23 cellular contexts compared by ENCODE assay signal in the genomic region with DNA sequence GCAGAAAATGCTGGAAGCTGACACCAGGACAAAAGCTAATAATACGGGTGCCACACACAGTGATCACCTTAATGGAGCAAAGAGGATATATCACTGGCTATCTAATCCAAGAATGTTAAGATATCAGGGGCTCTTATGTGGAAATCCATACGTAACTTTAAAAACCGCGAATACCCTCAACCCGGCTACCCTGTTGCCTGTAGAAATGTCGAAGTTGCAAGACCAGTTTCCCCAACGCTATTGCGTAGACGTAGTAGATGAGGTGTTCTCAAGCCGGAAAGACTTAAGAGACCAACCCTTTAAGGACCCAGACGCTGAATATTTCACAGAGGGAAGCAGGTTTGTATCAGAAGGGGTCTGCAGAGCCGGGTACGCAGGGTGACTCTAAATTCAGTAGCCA. TPM values are rescaled to one million over a fixed set of nuclear protein-coding genes. Genes with fewer than 3 reads are reported as not detected.
DNase-seq lines count a peak whose midpoint lies in the region; ATAC-seq and TF ChIP-seq lines count a peak whose summit lies in the region.
"Had no signal": no experiment of that assay in that cellular context is flagged by ENCODE, and none has a peak within 500 bp of the region (broad histone marks: within the 10 kb centered on the region; RNA-seq: fewer than 3 reads in every experiment).

No MANE protein-coding gene starts in this region.

- POLR2A ChIA-PET in PC-9 (lab: Charles Lee; ENCODE audit: unreplicated experiment): no interaction called here

- H3K27ac Mint-ChIP-seq in Calu3 (ENCODE audit: unreplicated experiment) (peak overlapping the region; percentile 98), neural progenitor cell (no peak overlapping the region), immature natural killer cell (no peak overlapping the region)

- H3K9me3 ChIP-seq in PC-9 (ENCODE audit: insufficient read depth, low read depth) (peaks cover 30% of the 10 kb centered on the region), neural progenitor cell (ENCODE audit: low read depth) (peaks cover 8% of the 10 kb centered on the region)

- H3K27ac ChIP-seq in PC-9 (peak overlapping the region; percentile 38), foreskin keratinocyte (peak overlapping the region; percentile 56), neural progenitor cell (no peak overlapping the region)
- H3K27ac ChIP-seq: BLaER1 treated with 17β-estradiol and CSF1 and Interleukin-3, amounts not matched to agents 10 nM and 100 nM; Peyer's patch had no signal

- H3K4me2 ChIP-seq in PC-9 (peak overlapping the region; percentile 18), neural progenitor cell (peak overlapping the region; percentile 49)
- H3K4me2 ChIP-seq: BLaER1 treated with 17β-estradiol and CSF1 and Interleukin-3, amounts not matched to agents 10 nM and 100 nM had no signal

- CTCF ChIA-PET in Calu3 (lab: Charles Lee): interaction anchor here (0.9 to 1.3 kb wide), 3 partner anchors 9 to 96 kb away, joined by 3 to 5 read pairs (median 4); no protein-coding TSS in a partner anchor
- CTCF ChIA-PET in PC-9 (lab: Charles Lee): no interaction called here

- H3K9me2 ChIP-seq in PC-9 (ENCODE audit: insufficient read depth): no peaks in the 10 kb centered on the region

- no peaks in the 10 kb centered on the region for H3F3A ChIP-seq in PC-9 (ENCODE audit: insufficient read depth, low read depth)
- H3F3A ChIP-seq in neural progenitor cell (ENCODE audit: low read depth): peaks cover 13% of the 10 kb centered on the region

- H3K9me3 Mint-ChIP-seq in Calu3 (ENCODE audit: low read depth, unreplicated experiment) (no peaks in the 10 kb centered on the region), neural progenitor cell (peaks cover 22% of the 10 kb centered on the region), immature natural killer cell (peaks cover 10 to 43% (median 37%) of the 10 kb centered on the region in 6 donors)

- no peak overlapping the region for H2AFZ ChIP-seq in PC-9
- no peak overlapping the region for H2AFZ ChIP-seq in neural progenitor cell (replicated peaks)

- H3K4me3 ChIP-seq in PC-9: no peak overlapping the region
- H3K4me3 ChIP-seq in neural progenitor cell: no peak overlapping the region
- H3K4me3 ChIP-seq in foreskin fibroblast (ENCODE audit: low read depth in 1 of 2, low read length in 2 of 2): no peak overlapping the region
- H3K4me3 ChIP-seq: BLaER1 treated with 17β-estradiol and CSF1 and Interleukin-3, amounts not matched to agents 10 nM and 100 nM; Peyer's patch had no signal

- peaks cover 68% of the 10 kb centered on the region for H3K4me1 Mint-ChIP-seq in Calu3 (ENCODE audit: low read depth, unreplicated experiment)
- H3K4me1 Mint-ChIP-seq in neural progenitor cell: peaks cover 4% of the 10 kb centered on the region
- H3K4me1 Mint-ChIP-seq in immature natural killer cell: no peaks in the 10 kb centered on the region
- H3K4me1 Mint-ChIP-seq: CD4-positive, alpha-beta memory T cell had no signal

- no peaks in the 10 kb centered on the region for H3K27me3 ChIP-seq in PC-9 (ENCODE audit: insufficient read depth, low read depth)
- no peaks in the 10 kb centered on the region for H3K27me3 ChIP-seq in foreskin keratinocyte
- H3K27me3 ChIP-seq in neural progenitor cell: no peaks in the 10 kb centered on the region
- H3K27me3 ChIP-seq: BLaER1 treated with 17β-estradiol and CSF1 and Interleukin-3, amounts not matched to agents 10 nM and 100 nM; Peyer's patch had no signal

- no peak overlapping the region for H3K9ac ChIP-seq in neural progenitor cell
- H3K9ac ChIP-seq: BLaER1 treated with 17β-estradiol and CSF1 and Interleukin-3, amounts not matched to agents 10 nM and 100 nM had no signal

- H3K4me1 ChIP-seq in PC-9 (replicated peaks; ENCODE audit: insufficient read depth) (peaks cover 18% of the 10 kb centered on the region), foreskin keratinocyte (peaks cover 30% of the 10 kb centered on the region), neural progenitor cell (peaks cover 11% of the 10 kb centered on the region)
- H3K4me1 ChIP-seq: BLaER1 treated with 17β-estradiol and CSF1 and Interleukin-3, amounts not matched to agents 10 nM and 100 nM; Peyer's patch had no signal

- TF ChIP-seq CTCF in Calu3 (IDR thresholded peaks at IDR 0.05; ENCODE audit: unreplicated experiment) (no peak), PC-9 (conservative IDR thresholded peaks at IDR 0.05) (no peak), foreskin keratinocyte (conservative IDR thresholded peaks at IDR 0.05) (no peak), neural progenitor cell (IDR thresholded peaks at IDR 0.05) (no peak), foreskin fibroblast (IDR thresholded peaks at IDR 0.05; ENCODE audit: low read depth, low read length) (no peak)

- no peak for ATAC-seq in foreskin keratinocyte

- DNase-seq in Calu3 (peak; percentile 74), PC-9 (peak in 1 of 2 experiments; percentile 64), foreskin keratinocyte (no peak), neural progenitor cell (ENCODE audit: low spot score) (no peak), DMS53 (lab: John Stamatoyannopoulos, UW) (no peak), foreskin fibroblast (no peak), immature natural killer cell (no peak)
- no peak for DNase-seq in NK-92 treated with Interleukin-12 subunit alpha and Interleukin-12 subunit beta, amount 100 ng/mL, for 24 hours (lab: John Stamatoyannopoulos, UW)
- DNase-seq: Caco-2; CD4-positive, alpha-beta memory T cell; GOT3; HCEC 1CT; KG1; NCI-H1105; NCI-H146; NCI-H2029; NCI-H2227 treated with DMSO at 0.1 percent for 48 hours; NCI-H510A; Peyer's patch had no signal

- H3K36me3 Mint-ChIP-seq in Calu3 (ENCODE audit: insufficient read depth, unreplicated experiment) (peaks cover 58% of the 10 kb centered on the region), neural progenitor cell (peaks cover 26% of the 10 kb centered on the region), immature natural killer cell (peaks cover 22 to 37% (median 34%) of the 10 kb centered on the region in 3 donors)

- BruUV-seq in Calu3 (replicated peaks; lab: Mats Ljungman, UMichigan) (no TSS peak), PC-9 (replicated peaks; lab: Mats Ljungman, UMichigan) (no TSS peak)

- H3K79me2 ChIP-seq in PC-9 (ENCODE audit: low read depth): no peaks in the 10 kb centered on the region
- H3K79me2 ChIP-seq in neural progenitor cell (ENCODE audit: low read depth): no peaks in the 10 kb centered on the region

- intact Hi-C loops in Calu3 (cut with micrococcal nuclease; ENCODE audit: unreplicated experiment): loop anchor here (10.0 kb wide), 3 partner anchors 76 to 534 kb away; a partner anchor contains a TSS
- intact Hi-C loops in PC-9 (cut with micrococcal nuclease; ENCODE audit: unreplicated experiment): loop anchor here (10.0 kb wide), 1 partner anchor 664 kb away; no protein-coding TSS in a partner anchor

- no peaks in the 10 kb centered on the region for H4K20me1 ChIP-seq in PC-9 (ENCODE audit: insufficient read depth)
- no peaks in the 10 kb centered on the region for H4K20me1 ChIP-seq in neural progenitor cell (ENCODE audit: low read depth)
- H4K20me1 ChIP-seq: BLaER1 treated with 17β-estradiol and CSF1 and Interleukin-3, amounts not matched to agents 10 nM and 100 nM had no signal

- H3K27me3 Mint-ChIP-seq in Calu3 (ENCODE audit: unreplicated experiment): no peaks in the 10 kb centered on the region
- H3K27me3 Mint-ChIP-seq in neural progenitor cell (ENCODE audit: insufficient read depth, low read depth): peaks cover 6% of the 10 kb centered on the region
- peaks cover under 1 to 6% (median 1%) of the 10 kb centered on the region in 3 donors for H3K27me3 Mint-ChIP-seq in immature natural killer cell (ENCODE audit: low read depth in 3 of 3)
- H3K27me3 Mint-ChIP-seq: CD4-positive, alpha-beta memory T cell had no signal

- peak overlapping the region; percentile 78 for H3K4me3 Mint-ChIP-seq in Calu3 (ENCODE audit: low read depth, unreplicated experiment)
- H3K4me3 Mint-ChIP-seq in neural progenitor cell: no peak overlapping the region
- no peak overlapping the region for H3K4me3 Mint-ChIP-seq in immature natural killer cell
- H3K4me3 Mint-ChIP-seq: CD4-positive, alpha-beta memory T cell had no signal

- H3K36me3 ChIP-seq in PC-9 (ENCODE audit: low read depth): no peaks in the 10 kb centered on the region
- no peaks in the 10 kb centered on the region for H3K36me3 ChIP-seq in neural progenitor cell

RNA-seq across cellular contexts. Expression of a gene that starts 7.9 kb away (rescaled TPM):
- total RNA-seq in Calu3 (2022): 84.8 and 89.0 TPM in 2 replicates
- total RNA-seq in PC-9 (2021): 70.5 and 76.0 TPM in 2 replicates
- 59.5 and 67.1 TPM in 2 replicates for total RNA-seq in foreskin keratinocyte
- 46.6 and 53.0 TPM in 2 replicates for polyA plus RNA-seq in foreskin keratinocyte
- total RNA-seq in neural progenitor cell (ENCODE audit: low replicate concordance): 26.9 and 52.2 TPM in 2 replicates
- polyA plus RNA-seq in immature natural killer cell: 10 to 100 TPM; 34.8 to 54.7 (median 53.1) TPM

RNA-seq across cellular contexts. Expression of a gene that starts 30.5 kb away (rescaled TPM):
- total RNA-seq in Calu3 (2022): 4.2 and 11.4 TPM in 2 replicates
- total RNA-seq in PC-9 (2021): 0.25 and 0.92 TPM in 2 replicates
- total RNA-seq in foreskin keratinocyte: 0.07 TPM in 1 of 2 replicates, not detected in the other
- polyA plus RNA-seq in foreskin keratinocyte: 0.04 TPM in 1 of 2 replicates, not detected in the other
- total RNA-seq in neural progenitor cell (ENCODE audit: low replicate concordance): not detected in 2 replicates
- 10 to 100 TPM; 14.5 to 47.5 (median 17.6) TPM for polyA plus RNA-seq in immature natural killer cell
- total RNA-seq: A673 had no signal

RNA-seq across cellular contexts. Expression of a gene that starts 33.0 kb away (rescaled TPM):
- 21.2 and 24.3 TPM in 2 replicates for total RNA-seq in Calu3 (2022)
- 7.6 and 8.4 TPM in 2 replicates for total RNA-seq in PC-9 (2021)
- 17.8 and 21.7 TPM in 2 replicates for total RNA-seq in foreskin keratinocyte
- 11.6 and 12.6 TPM in 2 replicates for polyA plus RNA-seq in foreskin keratinocyte
- 5.4 and 7.2 TPM in 2 replicates for total RNA-seq in neural progenitor cell (ENCODE audit: low replicate concordance)
- 1 to 10 TPM; 2.1 to 5.8 (median 3.2) TPM for polyA plus RNA-seq in immature natural killer cell

RNA-seq across cellular contexts. Expression of a gene that starts 55.3 kb away (rescaled TPM):
- not detected in 2 replicates for total RNA-seq in Calu3 (2022)
- not detected in 2 replicates for total RNA-seq in PC-9 (2021)
- not detected in 2 replicates for total RNA-seq in foreskin keratinocyte
- polyA plus RNA-seq in foreskin keratinocyte: not detected in 2 replicates
- total RNA-seq in neural progenitor cell (ENCODE audit: low replicate concordance): not detected in 2 replicates
- polyA plus RNA-seq in immature natural killer cell: not detected
- total RNA-seq: A673; Caco-2; CD4-positive, alpha-beta memory T cell; HT1080; Peyer's patch; SK-MEL-5 had no signal
- polyA plus RNA-seq: CD4-positive, alpha-beta memory T cell had no signal
